Comparison of ENCODE assay signal across 8 cellular contexts in the genomic region with DNA sequence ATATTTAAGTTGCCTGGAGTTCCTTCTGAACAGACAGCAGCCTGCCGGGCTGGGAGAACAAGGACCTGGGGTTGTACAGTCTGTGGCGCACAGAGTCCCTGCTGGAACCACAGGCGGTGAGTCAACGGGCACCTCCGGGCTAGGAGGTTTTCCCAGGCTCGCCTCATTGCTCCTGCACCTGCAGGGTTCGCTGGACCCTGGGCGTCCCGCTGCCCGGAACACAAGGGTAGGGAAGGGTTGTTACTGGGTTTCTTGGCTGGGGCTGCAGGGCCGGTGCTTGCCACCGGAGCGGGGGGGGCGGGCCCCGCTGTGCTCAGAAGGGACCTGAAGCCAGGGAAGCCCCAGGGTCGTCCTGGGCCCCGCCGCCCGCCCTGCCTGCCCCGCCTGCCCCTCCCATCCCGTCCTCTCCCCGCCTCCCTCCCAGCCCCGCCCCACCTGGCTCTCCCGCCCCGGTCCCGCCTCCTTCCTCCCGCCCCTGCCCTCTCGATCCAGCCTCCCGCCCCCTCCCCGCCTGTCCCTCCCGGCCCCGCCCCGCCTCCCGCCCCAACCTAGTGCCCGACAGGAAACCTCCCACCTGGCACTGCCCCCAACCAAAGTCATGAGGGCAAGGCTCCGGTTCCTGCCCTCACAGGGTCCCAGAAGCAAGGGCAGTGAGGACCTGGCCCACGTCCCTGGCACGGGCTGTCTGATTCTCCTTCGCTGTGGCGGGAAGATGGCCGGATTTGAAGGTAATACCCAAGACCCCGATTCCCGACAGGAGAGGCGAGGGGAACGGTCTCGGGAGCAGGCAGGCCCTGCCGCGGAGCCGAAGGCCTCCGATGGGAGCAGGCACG. TPM values are rescaled to one million over a fixed set of nuclear protein-coding genes. Genes with fewer than 3 reads are reported as not detected.
DNase-seq lines count a peak whose midpoint lies in the region; ATAC-seq, FAIRE-seq and TF ChIP-seq lines count a peak whose summit lies in the region.

No MANE protein-coding gene starts in this region.

- TF ChIP-seq POLR2A in GM19193 (IDR thresholded peaks at IDR 0.05; ENCODE audit: extremely low read depth, insufficient read depth, insufficient read length), result peak; percentile 33

- in situ Hi-C loops in SK-MEL-5 (cut with HindIII; ENCODE audit: low pct_unique_long_range_greater_than_20kb, low sequenced_read_pairs), result no loop called here

- peaks cover 14 to 19% of the 10 kb centered on the region in 2 donors for H3K36me3 Mint-ChIP-seq in activated naive CD4-positive, alpha-beta T cell treated with anti-CD3 and anti-CD28 coated beads, Interleukin-2, amount 50 U/mL, for 72 hours

- H3K9me3 Mint-ChIP-seq in activated naive CD4-positive, alpha-beta T cell treated with anti-CD3 and anti-CD28 coated beads, Interleukin-2, amount 50 U/mL, for 72 hours, result peaks cover 5 to 10% of the 10 kb centered on the region in 2 donors

- peak; percentile 35 for FAIRE-seq in urothelium cell line (lab: Jason Lieb, UNC)

- ATAC-seq in activated naive CD4-positive, alpha-beta T cell treated with anti-CD3 and anti-CD28 coated beads, Interleukin-2, amount 50 U/mL, for 72 hours, result peak; percentile 77 to 89

- no peak for TF ChIP-seq CTCF in AG04449 (IDR thresholded peaks at IDR 0.05; ENCODE audit: insufficient read depth, low read length, missing control alignments)

- POLR2A ChIA-PET in AG04449 (lab: Yijun Ruan, JAX), result interaction anchor here (0.9 to 1.1 kb wide), 2 partner anchors 177 to 219 kb away, joined by 4 read pairs; partner anchors contain the start of gene WNT9A

- H3K4me3 ChIP-seq in AG04449 (ENCODE audit: low read depth, low read length), result peak overlapping the region; percentile 58

- CTCF ChIA-PET in AG04449 (lab: Yijun Ruan, JAX), result interaction anchor here (4.1 kb wide), 1 partner anchor 34 kb away, joined by 27 read pairs; no protein-coding TSS in a partner anchor

- H3K27ac Mint-ChIP-seq in activated naive CD4-positive, alpha-beta T cell treated with anti-CD3 and anti-CD28 coated beads, Interleukin-2, amount 50 U/mL, for 72 hours, result peak overlapping the region; percentile 44 to 66

- DNase-seq in AG04449 (ENCODE audit: low read depth, low spot score), result no peak
- DNase-seq in Kasumi-1 (lab: John Stamatoyannopoulos, UW), result peak; percentile 32 to 39
- peak; percentile 61 for DNase-seq in SK-MEL-5 (ENCODE audit: low read depth, low spot score)
- peak; percentile 51 to 76 for DNase-seq in activated naive CD4-positive, alpha-beta T cell treated with anti-CD3 and anti-CD28 coated beads, Interleukin-2, amount 50 U/mL, for 72 hours (ENCODE audit: low spot score in 2 of 2)
- DNase-seq in cardiac septum (ENCODE audit: low spot score), result peak; percentile 88
- peak; percentile 83 for DNase-seq in posterior vena cava (ENCODE audit: low spot score)
- peak; percentile 94 for DNase-seq in urothelium cell line (ENCODE audit: low spot score)

- intact Hi-C loops in cardiac septum (cut with DNase I) (loop anchor here (5.0 kb wide), 2 partner anchors 34 to 186 kb away; no protein-coding TSS in a partner anchor), posterior vena cava (cut with DNase I) (loop anchor here in 1 of 2 donors (10.0 kb wide), 1 partner anchor 953 kb away; no protein-coding TSS in a partner anchor)

RNA-seq across cellular contexts. Expression of gene JMJD4, which starts 6.8 kb away (rescaled TPM):
- total RNA-seq in SK-MEL-5 (2014; rRNA removed; shearing (Covaris generic)), result 33.6 and 38.2 TPM in 2 replicates
- 28.6 and 33.6 TPM in 2 replicates for polyA plus RNA-seq in SK-MEL-5 (2015; cell fraction: cytosol; rRNA removed)
- polyA plus RNA-seq in SK-MEL-5 (2015; cell fraction: nucleus; rRNA removed), result 71.4 and 92.0 TPM in 2 replicates
- total RNA-seq in activated naive CD4-positive, alpha-beta T cell treated with anti-CD3 and anti-CD28 coated beads, Interleukin-2, amount 50 U/mL, for 72 hours, result 10 to 100 TPM in 1 of 2 donors, 1 to 10 TPM in 1; 7.2 to 14.8 TPM
- total RNA-seq in cardiac septum, result 10.7 TPM
- 10 to 100 TPM; 10.3 to 11.4 TPM for total RNA-seq in posterior vena cava

RNA-seq across cellular contexts. Expression of gene SNAP47, which starts 7.0 kb away (rescaled TPM):
- 29.3 and 31.5 TPM in 2 replicates for total RNA-seq in SK-MEL-5 (2014; rRNA removed; shearing (Covaris generic))
- 23.8 and 25.9 TPM in 2 replicates for polyA plus RNA-seq in SK-MEL-5 (2015; cell fraction: cytosol; rRNA removed)
- 10.8 and 13.0 TPM in 2 replicates for polyA plus RNA-seq in SK-MEL-5 (2015; cell fraction: nucleus; rRNA removed)
- total RNA-seq in activated naive CD4-positive, alpha-beta T cell treated with anti-CD3 and anti-CD28 coated beads, Interleukin-2, amount 50 U/mL, for 72 hours, result 10 to 100 TPM; 33.8 to 35.8 TPM
- total RNA-seq in cardiac septum, result 44.0 TPM
- 10 to 100 TPM; 14.8 to 16.3 TPM for total RNA-seq in posterior vena cava
